Comparison of ENCODE assay signal across 8 cellular contexts in genomic region chr5:148730955-148731898, GRCh38.
DNase-seq lines count a peak whose midpoint lies in the region; ATAC-seq, FAIRE-seq and TF ChIP-seq lines count a peak whose summit lies in the region.

No MANE protein-coding gene starts in this region.

- H3K27ac ChIP-seq in WERI-Rb-1: no peak overlapping the region

- ATAC-seq in GM18907 (IDR thresholded peaks at IDR 0.05; ENCODE audit: unreplicated experiment) (peak; percentile 95), HG03135 (IDR thresholded peaks at IDR 0.05; ENCODE audit: unreplicated experiment) (peak; percentile 89)

- peaks cover 40% of the 10 kb centered on the region for H3K27me3 ChIP-seq in WERI-Rb-1 (ENCODE audit: insufficient read depth, low read depth, severe bottlenecking)
- peaks cover 2% of the 10 kb centered on the region for H3K27me3 ChIP-seq in bronchial epithelial cell (ENCODE audit: control insufficient read depth, insufficient read depth, low read length)
- no peaks in the 10 kb centered on the region for H3K27me3 ChIP-seq in kidney epithelial cell (ENCODE audit: control insufficient read depth, insufficient read depth, low read length)

- DNase-seq in AG10803 (ENCODE audit: low read depth): peak; percentile 85
- DNase-seq in NCI-H2196 treated with DMSO at 0.1 percent for 48 hours (lab: John Stamatoyannopoulos, UW; ENCODE audit: unreplicated experiment): peak; percentile 82
- DNase-seq in WERI-Rb-1: peak; percentile 73
- DNase-seq in bronchial epithelial cell (ENCODE audit: low read depth): peak; percentile 82
- peak; percentile 59 for DNase-seq in kidney epithelial cell (ENCODE audit: low read depth)
- DNase-seq in stimulated activated CD4-positive, alpha-beta T cell treated with anti-CD3 and anti-CD28 coated beads, Interleukin-2, amount 100 ng/mL, for 4 hours (ENCODE audit: low read depth): peak; percentile 53

- H3K4me3 ChIP-seq in AG10803 (ENCODE audit: low read length) (peak overlapping the region; percentile 6; the same call in 1 of the 2 replicates), WERI-Rb-1 (ENCODE audit: low read depth, low read length) (no peak overlapping the region), bronchial epithelial cell (ENCODE audit: low read depth, low read length) (no peak overlapping the region), kidney epithelial cell (ENCODE audit: low read depth, low read length) (no peak overlapping the region)

- H3K36me3 ChIP-seq in WERI-Rb-1 (no peaks in the 10 kb centered on the region), bronchial epithelial cell (ENCODE audit: control insufficient read depth, insufficient read depth, low read length) (no peaks in the 10 kb centered on the region), kidney epithelial cell (ENCODE audit: control insufficient read depth, insufficient read depth, low read length) (no peaks in the 10 kb centered on the region)

- TF ChIP-seq CTCF in AG10803 (conservative IDR thresholded peaks at IDR 0.05; ENCODE audit: low read length) (peak; percentile 95), WERI-Rb-1 (IDR thresholded peaks at IDR 0.05; ENCODE audit: low read depth, low read length) (peak; percentile 72), bronchial epithelial cell (IDR thresholded peaks at IDR 0.05; ENCODE audit: insufficient read depth, low read length, severe bottlenecking) (peak; percentile 77), kidney epithelial cell (IDR thresholded peaks at IDR 0.05; ENCODE audit: insufficient read depth, low read length, poor library complexity, severe bottlenecking) (peak; percentile 91)

- no peak for FAIRE-seq in bronchial epithelial cell (lab: Jason Lieb, UNC)

- H3K9me3 ChIP-seq in WERI-Rb-1 (ENCODE audit: severe bottlenecking): no peaks in the 10 kb centered on the region
